In genomic region chr2:232993231-232993821, GRCh38 we compare ENCODE assay signal across 27 cellular contexts. TPM values are rescaled to one million over a fixed set of nuclear protein-coding genes. Genes with fewer than 3 reads are reported as not detected.
"Had no signal": no experiment of that assay in that cellular context is flagged by ENCODE, and none has a peak within 500 bp of the region (broad histone marks: within the 10 kb centered on the region; RNA-seq: fewer than 3 reads in every experiment).

No MANE protein-coding gene starts in this region.

- H3K27me3 ChIP-seq: cardiac muscle cell, neural progenitor cell, stomach, suprapubic skin, tibial nerve had no signal

- DNase-seq: activated B cell treated with CpG ODN at 0.5 μM for 24 hours; activated CD4-positive, alpha-beta T cell treated with anti-CD3 and anti-CD28 coated beads for 4 hours; activated CD4-positive, alpha-beta T cell treated with anti-CD3 and anti-CD28 coated beads, Interleukin-2, amount 50 U/mL, for 48 hours; activated naive CD4-positive, alpha-beta T cell treated with Interleukin-2 at 50 U/mL for 16 hours; activated naive CD8-positive, alpha-beta T cell treated with anti-CD3 and anti-CD28 coated beads for 36 hours; activated T-cell treated with anti-CD3 and anti-CD28 coated beads, Interleukin-2, amount 50 U/mL, for 48 hours; cortex of kidney; hippocampal formation; left ventricle myocardium inferior; stimulated activated CD4-positive, alpha-beta T cell treated with anti-CD3 and anti-CD28 coated beads, Interleukin-15, amount 100 ng/mL, for 24 hours; stomach; T1000 had no signal

- H3K4me2 ChIP-seq: neural progenitor cell, smooth muscle cell had no signal

- H3K4me1 ChIP-seq: left ventricle myocardium inferior, neural progenitor cell had no signal

- H3K9me3 ChIP-seq: left ventricle myocardium inferior, stomach, suprapubic skin, tibial nerve had no signal

- FAIRE-seq: frontal cortex had no signal

- H3K36me3 ChIP-seq: cardiac muscle cell, left ventricle myocardium inferior, neural progenitor cell, stomach, suprapubic skin, tibial nerve had no signal

- H3K27ac ChIP-seq: cardiac muscle cell, left ventricle myocardium inferior, neural progenitor cell, stomach, suprapubic skin, tibial nerve had no signal

- ATAC-seq: naive thymus-derived CD8-positive, alpha-beta T cell; sciatic nerve; stimulated activated memory B cell treated with anti-CD40 and anti-IgM and Interleukin-4, amounts not matched to agents 10 μg/mL and 1 μg/mL and 100 μg/mL, for 72 hours had no signal

- H2AFZ ChIP-seq: neural progenitor cell had no signal

- H3K9ac ChIP-seq: neural progenitor cell had no signal

- H3K4me3 ChIP-seq: cardiac muscle cell, left ventricle myocardium inferior, neural progenitor cell, smooth muscle cell, stomach, suprapubic skin, tibial nerve had no signal

RNA-seq across cellular contexts. Expression of gene NGEF, which starts 19.7 kb away (rescaled TPM):
- total RNA-seq: activated B cell treated with CpG ODN at 0.5 μM for 24 hours; activated naive CD8-positive, alpha-beta T cell treated with anti-CD3 and anti-CD28 coated beads for 36 hours; lung microvascular endothelial cell; naive thymus-derived CD8-positive, alpha-beta T cell; smooth muscle cell had no signal
- polyA plus RNA-seq: naive thymus-derived CD8-positive, alpha-beta T cell had no signal

RNA-seq across cellular contexts. Expression of gene NEU2, which starts 39.1 kb away (rescaled TPM):
- total RNA-seq: activated B cell treated with CpG ODN at 0.5 μM for 24 hours; activated naive CD8-positive, alpha-beta T cell treated with anti-CD3 and anti-CD28 coated beads for 36 hours; cardiac muscle cell; cerebellum; endodermal cell; epithelial cell of proximal tubule; frontal cortex; left ventricle myocardium inferior; lung microvascular endothelial cell; naive thymus-derived CD8-positive, alpha-beta T cell; omental fat pad; sciatic nerve; stomach; tibial nerve; urinary bladder had no signal
- polyA plus RNA-seq: cardiac muscle cell; naive thymus-derived CD8-positive, alpha-beta T cell; smooth muscle cell; stomach; urinary bladder had no signal
